9 cellular contexts compared by ENCODE assay signal in genomic region chr22:16824718-16825687, GRCh38. TPM values are rescaled to one million over a fixed set of nuclear protein-coding genes. Genes with fewer than 3 reads are reported as not detected.
DNase-seq lines count a peak whose midpoint lies in the region; ATAC-seq, FAIRE-seq and TF ChIP-seq lines count a peak whose summit lies in the region.
"Had no signal": no experiment of that assay in that cellular context is flagged by ENCODE, and none has a peak within 500 bp of the region (broad histone marks: within the 10 kb centered on the region; RNA-seq: fewer than 3 reads in every experiment).

Gene XKR3 (minus strand): TSS chr22:16825411. CDS start chr22:16808073, 17,338 bp downstream.

- no peak; a peak in 1 of 6 replicates for ATAC-seq in A549
- ATAC-seq in GM19395 (IDR thresholded peaks at IDR 0.05; ENCODE audit: unreplicated experiment): peak; percentile 82

- DNase-seq in A549 (ENCODE audit: low read depth in 1 of 2, low spot score in 1 of 2) (no peak), NAMALWA (ENCODE audit: low spot score) (peak; percentile 43), NCI-H1092 (lab: John Stamatoyannopoulos, UW) (no peak), HFFc6 (no peak), thyroid gland (no peak), HT-29 (ENCODE audit: low spot score) (no peak)

- FAIRE-seq in A549 (lab: Jason Lieb, UNC): no peak

- TF ChIP-seq POLR2A in A549 (IDR thresholded peaks at IDR 0.05; ENCODE audit: low read length): no peak
- no peak for TF ChIP-seq POLR2A in thyroid gland (IDR thresholded peaks at IDR 0.05)

- no peaks in the 10 kb centered on the region for H3K27me3 Mint-ChIP-seq in dendritic cell treated with granulocyte-macrophage colony-stimulating factor and Interleukin-4, amounts not matched to agents 40 ng/mL and 50 ng/mL, for 4 days
- no peaks in the 10 kb centered on the region for H3K27me3 Mint-ChIP-seq in HFFc6 (ENCODE audit: insufficient read depth)

- intact Hi-C loops in dendritic cell treated with granulocyte-macrophage colony-stimulating factor and Interleukin-4, amounts not matched to agents 40 ng/mL and 50 ng/mL, for 4 days (cut with micrococcal nuclease): no loop called here
- intact Hi-C loops in thyroid gland (cut with DNase I): no loop called here

- H3K9me3 Mint-ChIP-seq in dendritic cell treated with granulocyte-macrophage colony-stimulating factor and Interleukin-4, amounts not matched to agents 40 ng/mL and 50 ng/mL, for 4 days: peaks cover 6% of the 10 kb centered on the region
- H3K9me3 Mint-ChIP-seq in HFFc6: peaks cover 55% of the 10 kb centered on the region

- H3K4me1 ChIP-seq in A549 (0 out of 3 replicates have a peak, but pooled peaks cover 2% of the 10 kb centered on the region), thyroid gland (no peaks in the 10 kb centered on the region)

- H3K4me1 Mint-ChIP-seq in dendritic cell treated with granulocyte-macrophage colony-stimulating factor and Interleukin-4, amounts not matched to agents 40 ng/mL and 50 ng/mL, for 4 days (ENCODE audit: low read depth): peaks cover 29% of the 10 kb centered on the region
- H3K4me1 Mint-ChIP-seq in HFFc6 (ENCODE audit: low read depth): no peaks in the 10 kb centered on the region

- TF ChIP-seq RAD21 in A549 (conservative IDR thresholded peaks at IDR 0.05 in 1 of 2, IDR thresholded peaks at IDR 0.05 in 1 of 2): no peak

- TF ChIP-seq CTCF in A549 (IDR thresholded peaks at IDR 0.05): no peak
- TF ChIP-seq CTCF in HFFc6 (IDR thresholded peaks at IDR 0.05): no peak
- no peak for TF ChIP-seq CTCF in thyroid gland (IDR thresholded peaks at IDR 0.05)

- H3K4me3 ChIP-seq in A549 (no peak within 1 kb of the TSS), thyroid gland (replicated peaks in 1 of 3) (no peak within 1 kb of the TSS)

- CTCF ChIA-PET in A549 (lab: Yijun Ruan, JAX): no interaction called here

- POLR2A ChIA-PET in A549 (lab: Yijun Ruan, JAX): no interaction called here

- peak within 1 kb of the TSS; percentile 97 for H3K27ac Mint-ChIP-seq in dendritic cell treated with granulocyte-macrophage colony-stimulating factor and Interleukin-4, amounts not matched to agents 40 ng/mL and 50 ng/mL, for 4 days
- no peak within 1 kb of the TSS for H3K27ac Mint-ChIP-seq in HFFc6

- TF ChIP-seq EP300 in A549 (IDR thresholded peaks at IDR 0.05): no peak

- peak within 1 kb of the TSS; percentile 73 for H3K4me3 Mint-ChIP-seq in dendritic cell treated with granulocyte-macrophage colony-stimulating factor and Interleukin-4, amounts not matched to agents 40 ng/mL and 50 ng/mL, for 4 days
- H3K4me3 Mint-ChIP-seq in HFFc6: no peak within 1 kb of the TSS

- H3K36me3 ChIP-seq in thyroid gland: no peaks in the 10 kb centered on the region

- peak within 1 kb of the TSS; percentile 56 for H3K4me2 ChIP-seq in A549

- 5% methylated on average over 9 of the region's 9 CpGs for WGBS in A549 (ENCODE audit: missing lambda C conversion rate)
- WGBS in thyroid gland, 2 donors: 50 to 61% methylated on average over 9 of the region's 9 CpGs

- H3K27ac ChIP-seq in A549 (peak within 1 kb of the TSS in 1 of 2 experiments; percentile 41; a peak in 2 of 6 replicates), thyroid gland (no peak within 1 kb of the TSS)

- peaks cover 13% of the 10 kb centered on the region for H3K36me3 Mint-ChIP-seq in dendritic cell treated with granulocyte-macrophage colony-stimulating factor and Interleukin-4, amounts not matched to agents 40 ng/mL and 50 ng/mL, for 4 days (ENCODE audit: low read depth)
- no peaks in the 10 kb centered on the region for H3K36me3 Mint-ChIP-seq in HFFc6 (ENCODE audit: low read depth)

- no peaks in the 10 kb centered on the region for H3K27me3 ChIP-seq in thyroid gland

- H3K9me3 ChIP-seq in A549: no peaks in the 10 kb centered on the region
- no peaks in the 10 kb centered on the region for H3K9me3 ChIP-seq in thyroid gland

TF ChIP-seq in A549, 52 proteins besides CTCF, POLR2A, EP300 and RAD21:
- TF ChIP-seq, protein P1, sequence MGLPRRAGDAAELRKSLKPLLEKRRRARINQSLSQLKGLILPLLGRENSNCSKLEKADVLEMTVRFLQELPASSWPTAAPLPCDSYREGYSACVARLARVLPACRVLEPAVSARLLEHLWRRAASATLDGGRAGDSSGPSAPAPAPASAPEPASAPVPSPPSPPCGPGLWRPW (IDR thresholded peaks at IDR 0.05): no peak
- TF ChIP-seq POLR2AphosphoS2 (conservative IDR thresholded peaks at IDR 0.05; ENCODE audit: low read length) (no peak), ZFP36 (IDR thresholded peaks at IDR 0.05; ENCODE audit: borderline replicate concordance, partially characterized antibody) (no peak), EHF (CRISPR knock-in tag; IDR thresholded peaks at IDR 0.05) (no peak), PHF8 (IDR thresholded peaks at IDR 0.05; ENCODE audit: borderline replicate concordance, low read depth) (no peak), SMC3 (IDR thresholded peaks at IDR 0.05) (no peak), HOXA7 (CRISPR knock-in tag; IDR thresholded peaks at IDR 0.05) (no peak), SREBF2 (IDR thresholded peaks at IDR 0.05) (no peak), MAFK (IDR thresholded peaks at IDR 0.05; ENCODE audit: partially characterized antibody) (no peak), ZNF302 (CRISPR knock-in tag; IDR thresholded peaks at IDR 0.05) (no peak), HOXB5 (CRISPR knock-in tag; IDR thresholded peaks at IDR 0.05) (no peak), JUNB (IDR thresholded peaks at IDR 0.05) (no peak), MAZ (IDR thresholded peaks at IDR 0.05; ENCODE audit: borderline replicate concordance, low read depth, low read length) (no peak), ELK1 (IDR thresholded peaks at IDR 0.05; ENCODE audit: low read depth, low read length) (no peak), BHLHE40 (IDR thresholded peaks at IDR 0.05; ENCODE audit: low read depth, low read length) (no peak), RFX5 (IDR thresholded peaks at IDR 0.05) (no peak), CHD4 (IDR thresholded peaks at IDR 0.05; ENCODE audit: borderline replicate concordance) (no peak), JUN (IDR thresholded peaks at IDR 0.05) (no peak), NPAS2 (CRISPR knock-in tag; IDR thresholded peaks at IDR 0.05; ENCODE audit: borderline replicate concordance) (no peak)

RNA-seq across cellular contexts. Expression of gene XKR3, which starts in this region (rescaled TPM):
- polyA plus RNA-seq in A549 (2011; rRNA removed) (not detected in 2 replicates), A549 (2017; fragmentation: RNase III; extraction: RNeasy Plus Mini Kit Qiagen cat#74134 plus additional on column Dnase treatment) (not detected in 3 replicates)
- polyA plus RNA-seq in A549 (2012; cell fraction: cytosol; rRNA removed): not detected in 2 replicates
- not detected in 2 replicates for polyA plus RNA-seq in A549 (2012; cell fraction: nucleus; rRNA removed)
- not detected in 2 replicates for polyA minus RNA-seq in A549 (2011; rRNA and poly(A)+ RNA removed)
- total RNA-seq in HFFc6 (2021; fragmentation: NEBNext Ultra II Directional; extraction: Animal tissue kit (Norgen Biotek cat#: 25700)): not detected
- not detected for total RNA-seq in thyroid gland
- total RNA-seq in HT-29 (2014; rRNA removed; shearing (Covaris generic)): not detected in 2 replicates
- total RNA-seq: T-helper 1 cell treated with Interleukin-12 subunit alpha and Interleukin-12 subunit beta and Interleukin-4 antibody, amounts not matched to agents 30 ng/mL and 1 ng/mL, for 36 hours had no signal
